In genomic region chr1:77687519-77687906, GRCh38 we compare ENCODE assay signal across 9 cellular contexts. TPM values are rescaled to one million over a fixed set of nuclear protein-coding genes. Genes with fewer than 3 reads are reported as not detected.
DNase-seq lines count a peak whose midpoint lies in the region; ATAC-seq, FAIRE-seq and TF ChIP-seq lines count a peak whose summit lies in the region.
"Had no signal": no experiment of that assay in that cellular context is flagged by ENCODE, and none has a peak within 500 bp of the region (broad histone marks: within the 10 kb centered on the region; RNA-seq: fewer than 3 reads in every experiment).

No MANE protein-coding gene starts in this region.

- H3K4me2 ChIP-seq in HepG2 (ENCODE audit: low read depth, low read length): peak overlapping the region; percentile 23; the same call in 1 of the 2 replicates

- ATAC-seq in HepG2 (peak; percentile 20; the same call in 2 of the 3 replicates), GM21786 (IDR thresholded peaks at IDR 0.05; ENCODE audit: unreplicated experiment) (no peak), HG02884 (IDR thresholded peaks at IDR 0.05; ENCODE audit: unreplicated experiment) (no peak)

- intact Hi-C loops in HepG2 (cut with micrococcal nuclease; ENCODE audit: unreplicated experiment): no loop called here

- no peaks in the 10 kb centered on the region for H3K36me3 ChIP-seq in HepG2 (replicated peaks in 1 of 2; ENCODE audit: control insufficient read depth in 1 of 2, insufficient read depth in 2 of 2, low read length in 2 of 2)

- peak overlapping the region in 2 of 3 experiments; percentile 26 to 33; a peak in 4 of 6 replicates for H3K4me3 ChIP-seq in HepG2 (replicated peaks in 1 of 3; ENCODE audit: insufficient read depth in 1 of 3, low read depth in 2 of 3, low read length in 3 of 3)

- in situ Hi-C loops in HepG2 (cut with HindIII; ENCODE audit: extremely low pct_ligation_motif_present, low pct_unique_long_range_greater_than_20kb): no loop called here

- no peaks in the 10 kb centered on the region for H3K79me2 ChIP-seq in HepG2 (ENCODE audit: insufficient read depth, low read length)

- BruUV-seq in HepG2 (replicated peaks; lab: Mats Ljungman, UMichigan): no TSS peak

- no peak overlapping the region for H2AFZ ChIP-seq in HepG2 (ENCODE audit: low read length)

- no peak for FAIRE-seq in HepG2 (lab: Jason Lieb, UNC)
- FAIRE-seq in D721Med (lab: Jason Lieb, UNC): no peak

- no peak overlapping the region for H3K27ac ChIP-seq in HepG2 (ENCODE audit: extremely low read length, insufficient read depth, low read length)

- DNase-seq in stimulated activated CD4-positive, alpha-beta T cell treated with anti-CD3 and anti-CD28 coated beads, Interleukin-15, amount 100 ng/mL, for 24 hours: peak; percentile 30
- no peak for DNase-seq in stimulated activated CD4-positive, alpha-beta T cell treated with anti-CD3 and anti-CD28 coated beads, Interleukin-2, amount 100 ng/mL, for 48 hours
- DNase-seq in dermis blood vessel endothelial cell: peak; percentile 55
- DNase-seq in HepG2 (ENCODE audit: low spot score): peak; percentile 41
- no peak for DNase-seq in medulla oblongata (ENCODE audit: extremely low spot score)
- no peak for DNase-seq in D721Med (ENCODE audit: insufficient read length, low spot score)
- DNase-seq: CD4-positive, CD25-positive, alpha-beta regulatory T cell had no signal

- H3K4me1 ChIP-seq in HepG2 (ENCODE audit: insufficient read depth, low read length): peaks cover 12% of the 10 kb centered on the region

- TF ChIP-seq RAD21 in HepG2 (CRISPR knock-in tag; IDR thresholded peaks at IDR 0.05): no peak

- H3K9ac ChIP-seq in HepG2 (ENCODE audit: insufficient read depth, low read depth, low read length): no peak overlapping the region

- TF ChIP-seq CTCF in HepG2 (CRISPR knock-in tag; IDR thresholded peaks at IDR 0.05) (peak; percentile 51; the same call in 1 of the 2 replicates), D721Med (IDR thresholded peaks at IDR 0.05; ENCODE audit: insufficient read depth, missing control alignments) (no peak)

- no peak for TF ChIP-seq POLR2A in HepG2 (IDR thresholded peaks at IDR 0.05; ENCODE audit: insufficient read depth in 1 of 2, low read depth in 2 of 2, low read length in 2 of 2)

- TF ChIP-seq EP300 in HepG2 (IDR thresholded peaks at IDR 0.05; ENCODE audit: low read depth in 2 of 2, low read length in 2 of 2) (no peak), HepG2 (CRISPR knock-in tag; IDR thresholded peaks at IDR 0.05; ENCODE audit: borderline replicate concordance) (no peak)

- no peaks in the 10 kb centered on the region for H4K20me1 ChIP-seq in HepG2 (ENCODE audit: insufficient read depth, low read length)

- CTCF ChIA-PET in HepG2 (lab: Yijun Ruan, JAX; ENCODE audit: low intra/inter-chr PET ratio, low total read pairs): no interaction called here

- no peaks in the 10 kb centered on the region for H3K9me3 ChIP-seq in HepG2 (ENCODE audit: low read length)

- POLR2A ChIA-PET in HepG2 (lab: Yijun Ruan, JAX): interaction anchor here (0.8 kb wide), 1 partner anchor 71 kb away, joined by 3 read pairs; no protein-coding TSS in a partner anchor

- WGBS in HepG2 (ENCODE audit: low lambda C conversion rate): 43% methylated on average over 9 of the region's 21 CpGs

- no peaks in the 10 kb centered on the region for H3K27me3 ChIP-seq in HepG2 (ENCODE audit: control insufficient read depth in 1 of 2, insufficient read depth in 2 of 2, low read length in 2 of 2)

TF ChIP-seq in HepG2, 621 proteins besides CTCF, POLR2A, EP300 and RAD21 (continues in another document):
- peak; percentile 18; the same call in 1 of the 2 replicates for TF ChIP-seq STAG1 (CRISPR knock-in tag; IDR thresholded peaks at IDR 0.05)
- TF ChIP-seq GTF2F1 (IDR thresholded peaks at IDR 0.05; ENCODE audit: low read length): no peak
- TF ChIP-seq RBFOX2 (IDR thresholded peaks at IDR 0.05; ENCODE audit: low read depth, low read length): 0 out of 2 replicates have a peak, but pooled peaks have one; percentile 27
- no peak for TF ChIP-seq NCOA2 (CRISPR knock-in tag; IDR thresholded peaks at IDR 0.05)
- TF ChIP-seq POGK (CRISPR knock-in tag; conservative IDR thresholded peaks at IDR 0.05): no peak
- peak; percentile 38 for TF ChIP-seq ZNF687 (CRISPR knock-in tag; IDR thresholded peaks at IDR 0.05)
- no peak for TF ChIP-seq RCOR2 (CRISPR knock-in tag; IDR thresholded peaks at IDR 0.05)

RNA-seq across cellular contexts. Expression of gene ZZZ3, which starts 5.1 kb away (rescaled TPM):
- 98.9 and 101 TPM in 2 replicates for total RNA-seq in dermis blood vessel endothelial cell
- 50.2 and 58.5 TPM in 2 replicates for total RNA-seq in HepG2 (2016; rRNA removed; fragmentation: Illumina TruSeq; extraction: Trizol)
- 22.0 and 23.5 TPM in 2 replicates for total RNA-seq in HepG2 (2016; cell fraction: cytosol; rRNA removed; fragmentation: Illumina TruSeq; extraction: Trizol; ENCODE audit: low read depth)
- 44.9 and 55.3 TPM in 2 replicates for total RNA-seq in HepG2 (2016; cell fraction: insoluble cytoplasmic fraction; rRNA removed; fragmentation: Illumina TruSeq; extraction: Trizol)
- total RNA-seq in HepG2 (2016; cell fraction: membrane; rRNA removed; fragmentation: Illumina TruSeq; extraction: Trizol): 36.9 and 42.8 TPM in 2 replicates
- total RNA-seq in HepG2 (2016; cell fraction: nucleus; rRNA removed; fragmentation: Illumina TruSeq; extraction: Trizol): 69.1 and 71.0 TPM in 2 replicates
- 14.7 and 18.1 TPM in 2 replicates for polyA plus RNA-seq in HepG2 (2011; rRNA removed)
- 7.3 and 11.9 TPM in 2 replicates for polyA plus RNA-seq in HepG2 (2011; cell fraction: cytosol; rRNA removed)
- polyA plus RNA-seq in HepG2 (2011; cell fraction: nucleus; rRNA removed): 13.3 and 16.5 TPM in 2 replicates
- polyA plus RNA-seq in HepG2 (2012): 20.2 and 23.7 TPM in 2 replicates
- polyA plus RNA-seq in HepG2 (2016; cell fraction: cytosol; fragmentation: Illumina TruSeq; extraction: Trizol; ENCODE audit: low read depth): 2.3 and 2.9 TPM in 2 replicates
- polyA plus RNA-seq in HepG2 (2016; cell fraction: insoluble cytoplasmic fraction; fragmentation: Illumina TruSeq; extraction: Trizol; ENCODE audit: low read depth): 30.4 and 32.0 TPM in 2 replicates
- 8.8 and 8.9 TPM in 2 replicates for polyA plus RNA-seq in HepG2 (2016; cell fraction: membrane; fragmentation: Illumina TruSeq; extraction: Trizol; ENCODE audit: low read depth)
- 29.0 and 34.6 TPM in 2 replicates for polyA plus RNA-seq in HepG2 (2016; cell fraction: nucleus; fragmentation: Illumina TruSeq; extraction: Trizol; ENCODE audit: insufficient read depth, low read depth)
- polyA minus RNA-seq in HepG2 (2011; rRNA and poly(A)+ RNA removed; ENCODE audit: low replicate concordance): 19.6 and 30.8 TPM in 2 replicates
- polyA minus RNA-seq in HepG2 (2011; cell fraction: cytosol; rRNA and poly(A)+ RNA removed): 28.1 and 31.3 TPM in 2 replicates
- polyA minus RNA-seq in HepG2 (2011; cell fraction: nucleus; rRNA and poly(A)+ RNA removed): 142 and 155 TPM in 2 replicates

Comparison
In these comparisons a context has a peak if more than half of its experiments do, and no peak if none do; other contexts are left out.
1. DNase-seq: peak in stimulated activated CD4-positive, alpha-beta T cell treated with anti-CD3 and anti-CD28 coated beads, Interleukin-15, amount 100 ng/mL, for 24 hours (single experiment), dermis blood vessel endothelial cell (single experiment) and HepG2 (single experiment); none in stimulated activated CD4-positive, alpha-beta T cell treated with anti-CD3 and anti-CD28 coated beads, Interleukin-2, amount 100 ng/mL, for 48 hours (0 of 2), medulla oblongata (single experiment) and D721Med (single experiment).